19 cellular contexts compared by ENCODE assay signal in genomic region chr16:51031598-51031997, GRCh38.
"Had no signal": no experiment of that assay in that cellular context is flagged by ENCODE, and none has a peak within 500 bp of the region (broad histone marks: within the 10 kb centered on the region; RNA-seq: fewer than 3 reads in every experiment).

No MANE protein-coding gene starts in this region.

- H3K4me1 ChIP-seq: gastrocnemius medialis, right atrium auricular region had no signal

- H3K9me3 ChIP-seq: esophagus muscularis mucosa, gastrocnemius medialis, heart right ventricle, neutrophil, right atrium auricular region had no signal

- ATAC-seq: effector memory CD8-positive, alpha-beta T cell; gastrocnemius medialis; heart right ventricle had no signal

- H3K4me3 ChIP-seq: esophagus muscularis mucosa, gastrocnemius medialis, heart right ventricle, right atrium auricular region had no signal

- DNase-seq: effector memory CD8-positive, alpha-beta T cell; gastrocnemius medialis; heart right ventricle; hypothalamus; kidney glomerular epithelial cell; mesendoderm; naive B cell; nephron progenitor cell; posterior cingulate gyrus; small intestine; stimulated activated CD4-positive, alpha-beta T cell treated with anti-CD3 and anti-CD28 coated beads, Interleukin-12 subunit alpha, Interleukin-12 subunit beta, amount 100 ng/mL, for 4 hours; stimulated activated CD4-positive, alpha-beta T cell treated with anti-CD3 and anti-CD28 coated beads, Interleukin-2, amount 100 ng/mL, for 48 hours; stimulated activated naive CD4-positive, alpha-beta T cell treated with Interleukin-2 at 50 U/mL for 16 hours; trophoblast cell had no signal

- H3K27ac ChIP-seq: epithelial cell of prostate, esophagus muscularis mucosa, gastrocnemius medialis, heart right ventricle, neutrophil, right atrium auricular region had no signal

- H3K36me3 Mint-ChIP-seq: naive B cell had no signal

- H3K27ac Mint-ChIP-seq: dendritic cell treated with granulocyte-macrophage colony-stimulating factor and Interleukin-4, amounts not matched to agents 40 ng/mL and 50 ng/mL, for 4 days; effector memory CD8-positive, alpha-beta T cell; naive B cell; nephron progenitor cell had no signal

- H3K36me3 ChIP-seq: esophagus muscularis mucosa, gastrocnemius medialis, heart right ventricle, neutrophil, right atrium auricular region had no signal

- H3K27me3 ChIP-seq: esophagus muscularis mucosa, gastrocnemius medialis, right atrium auricular region had no signal

- H3K4me3 Mint-ChIP-seq: dendritic cell treated with granulocyte-macrophage colony-stimulating factor and Interleukin-4, amounts not matched to agents 40 ng/mL and 50 ng/mL, for 4 days; effector memory CD8-positive, alpha-beta T cell; naive B cell; nephron progenitor cell had no signal

- H3K9me3 Mint-ChIP-seq: dendritic cell treated with granulocyte-macrophage colony-stimulating factor and Interleukin-4, amounts not matched to agents 40 ng/mL and 50 ng/mL, for 4 days; nephron progenitor cell had no signal
